Comparison of ENCODE assay signal across 10 cellular contexts in the genomic region with DNA sequence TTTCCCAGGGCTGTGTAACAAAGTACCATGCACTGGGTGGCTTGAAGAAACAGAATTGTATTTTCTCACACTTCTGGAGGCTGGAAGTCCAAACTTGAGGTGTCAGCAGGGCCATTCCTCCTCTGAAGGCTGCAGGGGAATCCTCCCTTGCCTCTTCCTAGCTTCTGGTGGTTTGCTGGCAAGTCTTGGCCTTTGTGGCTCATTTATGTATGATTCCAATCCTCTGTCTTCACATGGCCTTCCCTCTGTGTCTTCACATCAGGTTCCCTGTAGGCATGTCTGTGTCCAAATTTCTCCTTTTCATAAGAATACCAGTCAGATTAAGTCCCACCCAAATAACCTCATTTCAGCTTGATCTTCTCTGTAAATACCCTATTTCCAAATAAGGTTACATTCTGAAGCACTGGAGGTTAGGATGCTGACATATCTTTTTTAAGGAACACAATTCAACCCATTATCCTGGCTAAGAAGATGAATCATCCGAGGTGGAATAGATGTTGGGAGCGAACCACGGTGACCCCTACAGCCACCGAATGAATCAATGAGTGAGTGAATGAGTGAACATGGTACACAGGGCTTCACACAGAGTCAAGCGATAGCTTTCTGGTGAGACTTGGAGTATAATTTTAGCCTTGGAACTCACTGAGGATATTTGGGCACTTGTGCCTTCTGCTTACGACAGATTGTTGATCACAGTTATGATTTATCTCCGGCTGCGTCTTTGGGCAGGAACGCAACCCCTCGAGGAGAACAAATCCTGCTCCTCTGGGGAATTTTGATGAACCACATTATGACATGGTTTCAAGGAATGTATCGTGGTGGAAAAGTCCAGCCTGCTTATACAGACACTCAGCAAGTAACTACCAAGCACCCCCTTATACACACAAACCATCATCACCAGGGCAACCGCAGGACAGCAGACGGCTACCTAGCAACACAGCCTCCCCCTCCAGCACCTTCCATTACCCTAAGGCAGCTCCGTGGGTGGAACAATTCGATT. TPM values are rescaled to one million over a fixed set of nuclear protein-coding genes. Genes with fewer than 3 reads are reported as not detected.
DNase-seq lines count a peak whose midpoint lies in the region; ATAC-seq and TF ChIP-seq lines count a peak whose summit lies in the region.
"Had no signal": no experiment of that assay in that cellular context is flagged by ENCODE, and none has a peak within 500 bp of the region (broad histone marks: within the 10 kb centered on the region; RNA-seq: fewer than 3 reads in every experiment).

No MANE protein-coding gene starts in this region.

- H4K20me1 ChIP-seq in osteoblast (ENCODE audit: insufficient read depth, low read length), result no peaks in the 10 kb centered on the region

- DNase-seq in AG10803 (ENCODE audit: low read depth) (peak; percentile 100), Panc1 (ENCODE audit: low read depth, low spot score) (no peak), osteoblast (ENCODE audit: insufficient read length, low spot score, missing footprints) (peak; percentile 92), NCI-H345 treated with DMSO at 0.1 percent for 48 hours (lab: John Stamatoyannopoulos, UW; ENCODE audit: unreplicated experiment) (no peak)
- DNase-seq in stimulated activated naive CD4-positive, alpha-beta T cell (lab: John Stamatoyannopoulos, UW), result no peak
- no peak for DNase-seq in activated effector memory CD4-positive, alpha-beta T cell treated with Interleukin-2 at 50 U/mL for 16 hours
- DNase-seq: activated effector memory CD4-positive, alpha-beta T cell treated with anti-CD3 and anti-CD28 coated beads, Interleukin-2, amount 50 U/mL, for 16 hours; SJCRH30 had no signal

- peak overlapping the region; percentile 83 for H3K4me2 ChIP-seq in osteoblast (ENCODE audit: insufficient read depth, low read length)

- POLR2A ChIA-PET in Panc1 (lab: Charles Lee), result no interaction called here

- intact Hi-C loops in Panc1 (cut with micrococcal nuclease; ENCODE audit: unreplicated experiment), result no loop called here

- H3K4me3 ChIP-seq in AG10803 (ENCODE audit: low read length) (peak overlapping the region; percentile 13; the same call in 1 of the 2 replicates), Panc1 (ENCODE audit: low read depth in 2 of 2, low read length in 2 of 2) (no peak overlapping the region), esophagus (ENCODE audit: low read depth in 1 of 2, low read length in 2 of 2) (no peak overlapping the region), osteoblast (ENCODE audit: insufficient read depth, low read length) (peak overlapping the region; percentile 60)
- H3K4me3 ChIP-seq: SJCRH30 had no signal

- H3K27ac ChIP-seq in Panc1 (ENCODE audit: low read length) (peak overlapping the region; percentile 53), esophagus (ENCODE audit: low read depth in 2 of 2, low read length in 1 of 2) (peak overlapping the region; percentile 77 to 80), osteoblast (ENCODE audit: low read depth, low read length) (peak overlapping the region; percentile 100)
- H3K27ac ChIP-seq: SJCRH30 had no signal

- H2AFZ ChIP-seq in osteoblast (ENCODE audit: low read length), result no peak overlapping the region

- H3K9me3 ChIP-seq in Panc1 (ENCODE audit: control insufficient read depth, insufficient read depth, low read depth, low read length), result no peaks in the 10 kb centered on the region
- H3K9me3 ChIP-seq in esophagus (ENCODE audit: control insufficient read depth in 2 of 2, insufficient read depth in 1 of 2, low read depth in 1 of 2, low read length in 1 of 2), result no peaks in the 10 kb centered on the region
- no peaks in the 10 kb centered on the region for H3K9me3 ChIP-seq in osteoblast (ENCODE audit: low read depth, low read length)
- H3K9me3 ChIP-seq: SJCRH30 had no signal

- H3K4me1 ChIP-seq in Panc1 (ENCODE audit: control insufficient read depth, insufficient read depth, low read length) (peaks cover 7% of the 10 kb centered on the region; the same call in 1 of the 2 replicates), esophagus (ENCODE audit: control insufficient read depth in 2 of 2, insufficient read depth in 2 of 2, low read length in 1 of 2) (peaks cover 0 to 2% of the 10 kb centered on the region in 2 donors), osteoblast (ENCODE audit: insufficient read depth, low read length) (peaks cover 44% of the 10 kb centered on the region)

- CTCF ChIA-PET in Panc1 (lab: Charles Lee), result no interaction called here

- in situ Hi-C loops in Panc1 (cut with HindIII; ENCODE audit: low pct_unique_long_range_greater_than_20kb, low sequenced_read_pairs), result no loop called here

- WGBS in esophagus, 2 donors, result 35 to 56% methylated on average over 15 of the region's 15 CpGs

- no peak for ATAC-seq in Panc1
- no peak for ATAC-seq in GM18868 (IDR thresholded peaks at IDR 0.05; ENCODE audit: unreplicated experiment)

- no TSS peak for BruUV-seq in Panc1 (replicated peaks; lab: Mats Ljungman, UMichigan)

- no peaks in the 10 kb centered on the region for H3K79me2 ChIP-seq in osteoblast (ENCODE audit: insufficient read depth, low read length)

- H3K27me3 ChIP-seq in Panc1 (ENCODE audit: control insufficient read depth, insufficient read depth, low read length) (no peaks in the 10 kb centered on the region), esophagus (ENCODE audit: control insufficient read depth in 1 of 2, insufficient read depth in 2 of 2, low read length in 2 of 2) (no peaks in the 10 kb centered on the region), osteoblast (ENCODE audit: insufficient read depth, low read length) (no peaks in the 10 kb centered on the region)
- H3K27me3 ChIP-seq: SJCRH30 had no signal

- H3K36me3 ChIP-seq in Panc1 (ENCODE audit: control insufficient read depth, insufficient read depth, low read length) (no peaks in the 10 kb centered on the region), esophagus (ENCODE audit: control insufficient read depth in 2 of 2, insufficient read depth in 2 of 2, low read length in 1 of 2) (no peaks in the 10 kb centered on the region), osteoblast (ENCODE audit: insufficient read depth, low read length) (no peaks in the 10 kb centered on the region)
- H3K36me3 ChIP-seq: SJCRH30 had no signal

- no peak for TF ChIP-seq CTCF in AG10803 (conservative IDR thresholded peaks at IDR 0.05; ENCODE audit: low read length)
- TF ChIP-seq CTCF in Panc1 (IDR thresholded peaks at IDR 0.05), result no peak
- no peak for TF ChIP-seq CTCF in osteoblast (IDR thresholded peaks at IDR 0.05; ENCODE audit: extremely low read depth, low read depth, low read length)

RNA-seq across cellular contexts. Expression of a gene that starts 34.3 kb away (rescaled TPM):
- total RNA-seq in Panc1 (2021; ENCODE audit: unreplicated experiment) (199 TPM), osteoblast (109 and 156 TPM in 2 replicates)
- 183 TPM for polyA plus RNA-seq in Panc1 (2012; ENCODE audit: insufficient read length)
- 1 to 10 TPM; 4.5 to 6.2 TPM for polyA plus RNA-seq in esophagus

Comparison
In these comparisons a context has a peak if more than half of its experiments do, and no peak if none do; other contexts are left out.
1. DNase-seq: peak in AG10803 (single experiment) and osteoblast (single experiment); none in Panc1 (single experiment), NCI-H345 treated with DMSO at 0.1 percent for 48 hours (single experiment), stimulated activated naive CD4-positive, alpha-beta T cell (0 of 6) and activated effector memory CD4-positive, alpha-beta T cell treated with Interleukin-2 at 50 U/mL for 16 hours (single experiment).
2. H3K4me3 ChIP-seq: peak in AG10803 (single experiment) and osteoblast (single experiment); none in Panc1 (0 of 2) and esophagus (0 of 2).
3. Peak in every context shown above with its lines, with median percentiles within 50 percentile points of each other: H3K27ac ChIP-seq.